In genomic region chr15:101089579-101090459, GRCh38 we compare ENCODE assay signal across 14 cellular contexts.
DNase-seq lines count a peak whose midpoint lies in the region; ATAC-seq and TF ChIP-seq lines count a peak whose summit lies in the region.
"Had no signal": no experiment of that assay in that cellular context is flagged by ENCODE, and none has a peak within 500 bp of the region (broad histone marks: within the 10 kb centered on the region; RNA-seq: fewer than 3 reads in every experiment).

No MANE protein-coding gene starts in this region.

- H3K4me3 ChIP-seq in IMR-90 (ENCODE audit: insufficient read depth, low read depth, low read length) (no peak overlapping the region), Panc1 (ENCODE audit: low read depth in 2 of 2, low read length in 2 of 2) (no peak overlapping the region), skin epidermis (no peak overlapping the region)

- peaks cover 3 to 9% of the 10 kb centered on the region in 2 experiments; a peak in 2 of 4 replicates for H3K79me1 ChIP-seq in IMR-90 (ENCODE audit: low read depth in 1 of 2, low read length in 2 of 2)

- TF ChIP-seq CTCF in IMR-90 (conservative IDR thresholded peaks at IDR 0.05; ENCODE audit: low read depth, low read length) (no peak), Panc1 (IDR thresholded peaks at IDR 0.05) (no peak)

- no peak overlapping the region for H3K4me2 ChIP-seq in IMR-90 (ENCODE audit: low read depth, low read length)

- H3K4ac ChIP-seq in IMR-90 (ENCODE audit: low read depth, low read length): peak overlapping the region; percentile 14; the same call in 1 of the 2 replicates

- no peak overlapping the region for H4K91ac ChIP-seq in IMR-90 (ENCODE audit: insufficient read depth, low read depth, low read length)

- H2AFZ ChIP-seq in IMR-90 (replicated peaks; ENCODE audit: low read length, poor library complexity): peak overlapping the region; percentile 43

- no peak for TF ChIP-seq RAD21 in IMR-90 (IDR thresholded peaks at IDR 0.05; ENCODE audit: low read length)

- H2BK5ac ChIP-seq in IMR-90 (ENCODE audit: low read depth, low read length, poor library complexity, severe bottlenecking): no peak overlapping the region

- no peak overlapping the region for H3K18ac ChIP-seq in IMR-90 (ENCODE audit: low read depth, low read length)

- peak overlapping the region; percentile 24 for H2AK9ac ChIP-seq in IMR-90 (replicated peaks; ENCODE audit: low read depth, low read length, poor library complexity)

- H3K4me1 ChIP-seq in IMR-90 (ENCODE audit: control insufficient read depth, insufficient read depth, low read length): peaks cover 15% of the 10 kb centered on the region
- 0 out of 2 replicates have a peak, but pooled peaks cover 7% of the 10 kb centered on the region for H3K4me1 ChIP-seq in Panc1 (ENCODE audit: control insufficient read depth, insufficient read depth, low read length)
- H3K4me1 ChIP-seq: BE2C, colonic mucosa had no signal

- H2AK5ac ChIP-seq in IMR-90 (ENCODE audit: low read depth, low read length): peak overlapping the region; percentile 73

- no peak overlapping the region; the same call in 1 of the 2 replicates for H3K9ac ChIP-seq in IMR-90 (ENCODE audit: low read depth, low read length)

- no peaks in the 10 kb centered on the region for H4K20me1 ChIP-seq in IMR-90 (ENCODE audit: insufficient read depth, low read length)

- in situ Hi-C loops in IMR-90 (cut with MboI; ENCODE audit: low sequenced_read_pairs): loop anchor here (5.0 kb wide), 1 partner anchor 167 kb away; no protein-coding TSS in a partner anchor
- in situ Hi-C loops in Panc1 (cut with HindIII; ENCODE audit: low pct_unique_long_range_greater_than_20kb, low sequenced_read_pairs): no loop called here

- no peak for TF ChIP-seq POLR2A in IMR-90 (IDR thresholded peaks at IDR 0.05; ENCODE audit: low read depth, low read length)

- no peak for ATAC-seq in IMR-90 (ENCODE audit: low read depth)
- no peak for ATAC-seq in Panc1
- no peak for ATAC-seq in HG02884 (IDR thresholded peaks at IDR 0.05; ENCODE audit: unreplicated experiment)
- no peak for ATAC-seq in HG02610 (IDR thresholded peaks at IDR 0.05; ENCODE audit: unreplicated experiment)

- DNase-seq in IMR-90 (no peak), Panc1 (ENCODE audit: low read depth, low spot score) (no peak), dedifferentiated amniotic fluid mesenchymal stem cell (ENCODE audit: extremely low spot score) (peak; percentile 2), kidney glomerular epithelial cell (lab: John Stamatoyannopoulos, UW) (no peak)
- DNase-seq: activated T-cell treated with anti-CD3 and anti-CD28 coated beads, Interleukin-2, amount 50 U/mL, for 72 hours; BE2C; colonic mucosa; foreskin fibroblast; KBM-7; NCI-H2227 treated with DMSO at 0.1 percent for 48 hours; T-helper 9 cell had no signal

- peak overlapping the region; percentile 65; the same call in 1 of the 3 replicates for H2BK15ac ChIP-seq in IMR-90 (ENCODE audit: low read depth, low read length)

- 0 out of 2 replicates have a peak overlapping the region, but pooled peaks have one; percentile 27 for H3K14ac ChIP-seq in IMR-90 (replicated peaks; ENCODE audit: low read depth, low read length)

- H3K56ac ChIP-seq in IMR-90 (ENCODE audit: extremely low read depth, insufficient read depth, low read length): no peak overlapping the region

- H4K5ac ChIP-seq in IMR-90 (ENCODE audit: low read depth, low read length): no peak overlapping the region

- H3K27me3 ChIP-seq in IMR-90 (ENCODE audit: control insufficient read depth, insufficient read depth, low read length) (no peaks in the 10 kb centered on the region), Panc1 (ENCODE audit: control insufficient read depth, insufficient read depth, low read length) (no peaks in the 10 kb centered on the region)
- H3K27me3 ChIP-seq: BE2C, colonic mucosa had no signal

- 100% methylated on average over 1 of the region's 9 CpGs; no CpG with 5 or more reads in 1 of the 2 experiments for WGBS in IMR-90 (ENCODE audit: extremely low coverage in 2 of 2, insufficient read length in 1 of 2), 2 experiments

- peak overlapping the region; percentile 49; the same call in 1 of the 2 replicates for H2BK120ac ChIP-seq in IMR-90 (ENCODE audit: low read depth, low read length)

- POLR2A ChIA-PET in IMR-90 (lab: Charles Lee; ENCODE audit: unreplicated experiment) (no interaction called here), Panc1 (lab: Charles Lee) (interaction anchor here (0.5 kb wide), 1 partner anchor 26 kb away, joined by 4 read pairs; no protein-coding TSS in a partner anchor)

- BruUV-seq in IMR-90 (replicated peaks; lab: Mats Ljungman, UMichigan) (no TSS peak), Panc1 (replicated peaks; lab: Mats Ljungman, UMichigan) (no TSS peak)

- H3K36me3 ChIP-seq in IMR-90 (ENCODE audit: control insufficient read depth, insufficient read depth, low read length): no peaks in the 10 kb centered on the region
- no peaks in the 10 kb centered on the region for H3K36me3 ChIP-seq in Panc1 (ENCODE audit: control insufficient read depth, insufficient read depth, low read length)
- H3K36me3 ChIP-seq: BE2C, colonic mucosa had no signal

- 0 out of 2 replicates have a peak overlapping the region, but pooled peaks have one; percentile 19 for H3K23ac ChIP-seq in IMR-90 (ENCODE audit: low read depth, low read length)

- no peak overlapping the region for H4K8ac ChIP-seq in IMR-90 (ENCODE audit: low read depth in 2 of 2, low read length in 2 of 2)

- CTCF ChIA-PET in IMR-90 (lab: Yijun Ruan, JAX): interaction anchor here (1.7 kb wide), 1 partner anchor 32 kb away, joined by 4 read pairs; no protein-coding TSS in a partner anchor
- CTCF ChIA-PET in Panc1 (lab: Charles Lee): no interaction called here

- H3K27ac ChIP-seq in IMR-90 (ENCODE audit: insufficient read depth, low read length): no peak overlapping the region
- peak overlapping the region; percentile 29 for H3K27ac ChIP-seq in Panc1 (ENCODE audit: low read length)
- peak overlapping the region in 16 of 21 experiments; percentile 2 to 80 (median 51) for H3K27ac ChIP-seq in skin epidermis
- H3K27ac ChIP-seq: colonic mucosa had no signal

- intact Hi-C loops in IMR-90 (cut with micrococcal nuclease): loop anchor here (1.0 to 5.0 kb wide), 3 partner anchors 73 to 168 kb away; partner anchors contain the start of gene CHSY1
- intact Hi-C loops in Panc1 (cut with micrococcal nuclease; ENCODE audit: unreplicated experiment): loop anchor here (1.0 kb wide), 1 partner anchor 168 kb away; no protein-coding TSS in a partner anchor

- peaks cover 13% of the 10 kb centered on the region; the same call in 1 of the 2 replicates for H3K9me1 ChIP-seq in IMR-90 (ENCODE audit: insufficient read depth, low read length)

- H3K9me3 ChIP-seq in IMR-90 (ENCODE audit: control insufficient read depth, insufficient read depth, low read length) (no peaks in the 10 kb centered on the region), Panc1 (ENCODE audit: control insufficient read depth, insufficient read depth, low read depth, low read length) (no peaks in the 10 kb centered on the region)
- H3K9me3 ChIP-seq: BE2C, colonic mucosa had no signal

- H2BK20ac ChIP-seq in IMR-90 (ENCODE audit: low read depth, low read length): no peak overlapping the region

- dilution Hi-C loops in IMR-90 (cut with HindIII; ENCODE audit: low sequenced_read_pairs, unreplicated experiment): no loop called here

TF ChIP-seq in IMR-90, 13 proteins besides CTCF, POLR2A, EP300 and RAD21:
- TF ChIP-seq MAFK (IDR thresholded peaks at IDR 0.05; ENCODE audit: low read depth, low read length): no peak
- TF ChIP-seq BHLHE40 (IDR thresholded peaks at IDR 0.05; ENCODE audit: low read depth, low read length): no peak
- no peak for TF ChIP-seq FOS (IDR thresholded peaks at IDR 0.05; ENCODE audit: low read depth, low read length)
- TF ChIP-seq CEBPB (IDR thresholded peaks at IDR 0.05; ENCODE audit: low read depth, low read length): no peak
- TF ChIP-seq MAZ (IDR thresholded peaks at IDR 0.05; ENCODE audit: borderline replicate concordance, low read depth, low read length): no peak
- no peak for TF ChIP-seq NFE2L2 (IDR thresholded peaks at IDR 0.05; ENCODE audit: low read depth, low read length)
- TF ChIP-seq ELK1 (IDR thresholded peaks at IDR 0.05; ENCODE audit: borderline replicate concordance, low read depth, low read length): no peak
- no peak for TF ChIP-seq MXI1 (IDR thresholded peaks at IDR 0.05; ENCODE audit: borderline replicate concordance, low read depth, low read length)
- TF ChIP-seq USF2 (IDR thresholded peaks at IDR 0.05; ENCODE audit: low read depth, low read length): no peak
- no peak for TF ChIP-seq RCOR1 (IDR thresholded peaks at IDR 0.05; ENCODE audit: insufficient replicate concordance, low read length)
- no peak for TF ChIP-seq SMC3 (IDR thresholded peaks at IDR 0.05; ENCODE audit: low read depth, low read length)
